ENCODE assay signal across 2 cellular contexts in genomic region chr6:45956176-45956575, GRCh38.
TF ChIP-seq lines count a peak whose summit lies in the region.

No MANE protein-coding gene starts in this region.

TF ChIP-seq in GM23338, 12 proteins besides CTCF, POLR2A, EP300 and RAD21 (continued from another document):
- no peak for TF ChIP-seq REST (IDR thresholded peaks at IDR 0.05; ENCODE audit: unreplicated experiment)
- no peak for TF ChIP-seq EZH2 (IDR thresholded peaks at IDR 0.05; ENCODE audit: low read depth, unreplicated experiment)
- TF ChIP-seq ZNF462 (CRISPR knock-in tag; IDR thresholded peaks at IDR 0.05) = no peak
- TF ChIP-seq NANOG (IDR thresholded peaks at IDR 0.05; ENCODE audit: borderline replicate concordance) = no peak
- no peak for TF ChIP-seq POLR2AphosphoS5 (IDR thresholded peaks at IDR 0.05; ENCODE audit: low read depth)
- TF ChIP-seq ZNF114 (CRISPR knock-in tag; IDR thresholded peaks at IDR 0.05) = no peak

TF ChIP-seq in WTC11, 78 proteins besides CTCF, POLR2A, EP300 and RAD21 (continued from another document):
- TF ChIP-seq ESRRA (CRISPR knock-in tag; IDR thresholded peaks at IDR 0.05; ENCODE audit: borderline replicate concordance) (no peak), ATF2 (CRISPR knock-in tag; IDR thresholded peaks at IDR 0.05; ENCODE audit: borderline replicate concordance, low read depth) (no peak), FOXJ3 (CRISPR knock-in tag; IDR thresholded peaks at IDR 0.05; ENCODE audit: borderline replicate concordance) (no peak), ZNF121 (CRISPR knock-in tag; IDR thresholded peaks at IDR 0.05) (no peak), TEAD1 (CRISPR knock-in tag; IDR thresholded peaks at IDR 0.05) (no peak), RORB (CRISPR knock-in tag; IDR thresholded peaks at IDR 0.05) (no peak), ERG (CRISPR knock-in tag; IDR thresholded peaks at IDR 0.05) (no peak), TEAD4 (CRISPR knock-in tag; IDR thresholded peaks at IDR 0.05) (no peak)
